8 cellular contexts compared by ENCODE assay signal in genomic region chr7:45136106-45137060, GRCh38. TPM values are rescaled to one million over a fixed set of nuclear protein-coding genes. Genes with fewer than 3 reads are reported as not detected.
DNase-seq lines count a peak whose midpoint lies in the region; ATAC-seq and TF ChIP-seq lines count a peak whose summit lies in the region.

No MANE protein-coding gene starts in this region.

- no peaks in the 10 kb centered on the region for H3K79me2 ChIP-seq in SU-DHL-6 (ENCODE audit: insufficient read depth, low read length)

- peak; percentile 86 for DNase-seq in AG20443 (ENCODE audit: low spot score)
- peak; percentile 71 for DNase-seq in NCI-H128 (lab: John Stamatoyannopoulos, UW; ENCODE audit: unreplicated experiment)
- DNase-seq in activated naive CD8-positive, alpha-beta T cell treated with anti-CD3 and anti-CD28 coated beads, Interleukin-2, amount 50 U/mL, for 16 hours (ENCODE audit: low read depth, low spot score) = peak; percentile 17
- peak in 3 of 5 donors; percentile 46 to 53 (median 51) for DNase-seq in heart left ventricle
- peak in 1 of 2 donors; percentile 44 for DNase-seq in psoas muscle
- DNase-seq in islet precursor cell = no peak

- no peaks in the 10 kb centered on the region for H3K9me2 ChIP-seq in SU-DHL-6 (replicated peaks; ENCODE audit: insufficient read depth, low read length)

- no peaks in the 10 kb centered on the region for H3F3A ChIP-seq in SU-DHL-6 (ENCODE audit: insufficient read depth)

- H3K9ac ChIP-seq in SU-DHL-6 (ENCODE audit: low read length) = no peak overlapping the region

- no peak overlapping the region for H3K4me3 ChIP-seq in SU-DHL-6 (ENCODE audit: insufficient read depth, low read length, poor library complexity, severe bottlenecking)
- no peak overlapping the region for H3K4me3 ChIP-seq in heart left ventricle
- H3K4me3 ChIP-seq in psoas muscle = no peak overlapping the region

- intact Hi-C loops in heart left ventricle (cut with DNase I) = loop anchor here (1.0 to 10.0 kb wide), 8 partner anchors 163 to 552 kb away; partner anchors contain the start of gene TMED4 (in 2 of the 10)
- intact Hi-C loops in psoas muscle (cut with DNase I) = loop anchor here (2.0 to 10.0 kb wide), 6 partner anchors 49 to 552 kb away; partner anchors contain the start of genes NACAD (in 1 of the 2), PURB (in 1 of the 2) and TMED4 (in 1 of the 2)

- H3K4me1 ChIP-seq in heart left ventricle (peaks cover 0 to 3% (median 0%) of the 10 kb centered on the region in 12 donors), psoas muscle (no peaks in the 10 kb centered on the region)

- WGBS in heart left ventricle, 4 donors = 40 to 48% (median 46%) methylated on average over 9 of the region's 9 CpGs
- 43 to 48% (median 44%) methylated on average over 9 of the region's 9 CpGs for WGBS in psoas muscle, 3 donors

- H3K27ac ChIP-seq in SU-DHL-6 (ENCODE audit: low read depth, low read length) (no peak overlapping the region), heart left ventricle (no peak overlapping the region), psoas muscle (no peak overlapping the region)

- H2AFZ ChIP-seq in SU-DHL-6 (ENCODE audit: low read depth, low read length, severe bottlenecking) = no peak overlapping the region

- H3K36me3 ChIP-seq in SU-DHL-6 (ENCODE audit: low read length) (no peaks in the 10 kb centered on the region), heart left ventricle (no peaks in the 10 kb centered on the region), psoas muscle (ENCODE audit: insufficient read depth in 1 of 2, low read depth in 1 of 2) (no peaks in the 10 kb centered on the region)

- ATAC-seq in GM19467 (IDR thresholded peaks at IDR 0.05; ENCODE audit: unreplicated experiment) = peak; percentile 75
- peak; percentile 45 to 86 (median 76) for ATAC-seq in heart left ventricle
- peak; percentile 80 to 95 (median 86) for ATAC-seq in psoas muscle

- no peaks in the 10 kb centered on the region for H3K9me3 ChIP-seq in SU-DHL-6 (ENCODE audit: insufficient read depth, low read length)
- no peaks in the 10 kb centered on the region for H3K9me3 ChIP-seq in heart left ventricle
- H3K9me3 ChIP-seq in psoas muscle = no peaks in the 10 kb centered on the region

- no peaks in the 10 kb centered on the region for H3K27me3 ChIP-seq in SU-DHL-6 (ENCODE audit: low read length)
- H3K27me3 ChIP-seq in heart left ventricle = no peaks in the 10 kb centered on the region
- no peaks in the 10 kb centered on the region for H3K27me3 ChIP-seq in psoas muscle (ENCODE audit: insufficient read depth in 3 of 3, low read length in 2 of 3)

- TF ChIP-seq CTCF in SU-DHL-6 (IDR thresholded peaks at IDR 0.05; ENCODE audit: insufficient read depth, low read length, poor library complexity, severe bottlenecking) = peak; percentile 93
- peak; percentile 74 to 93 (median 86) for TF ChIP-seq CTCF in heart left ventricle (IDR thresholded peaks at IDR 0.05)
- TF ChIP-seq CTCF in psoas muscle (IDR thresholded peaks at IDR 0.05) = peak; percentile 86

- no peak overlapping the region for H3K4me2 ChIP-seq in SU-DHL-6 (ENCODE audit: low read depth, low read length, poor library complexity, severe bottlenecking)

- no peak for TF ChIP-seq POLR2A in heart left ventricle (IDR thresholded peaks at IDR 0.05)

- H4K20me1 ChIP-seq in SU-DHL-6 (ENCODE audit: low read depth, low read length) = no peaks in the 10 kb centered on the region

RNA-seq across cellular contexts. Expression of gene RAMP3, which starts 21.2 kb away (rescaled TPM):
- total RNA-seq in heart left ventricle (100 to 1,000 TPM in 1 of 9 donors, 10 to 100 TPM in 8; 19.2 to 107 (median 38.8) TPM), psoas muscle (10 to 100 TPM in 3 of 4 donors, 1 to 10 TPM in 1; 9.9 to 17.6 (median 14.5) TPM)
- polyA plus RNA-seq in heart left ventricle (10 to 100 TPM; 43.2 to 47.5 TPM), psoas muscle (10 to 100 TPM; 14.0 to 18.0 (median 16.3) TPM)

RNA-seq across cellular contexts. Expression of gene TBRG4, which starts 24.9 kb away (rescaled TPM):
- 10 to 100 TPM; 58.0 to 96.1 (median 61.5) TPM for total RNA-seq in heart left ventricle
- 100 to 1,000 TPM in 1 of 2 donors, 10 to 100 TPM in 1; 59.5 to 125 TPM for polyA plus RNA-seq in heart left ventricle
- 100 to 1,000 TPM in 1 of 4 donors, 10 to 100 TPM in 3; 70.9 to 127 (median 84.1) TPM for total RNA-seq in psoas muscle
- polyA plus RNA-seq in psoas muscle = 100 to 1,000 TPM in 2 of 3 donors, 10 to 100 TPM in 1; 90.4 to 195 (median 130) TPM

RNA-seq across cellular contexts. Expression of gene NACAD, which starts 47.6 kb away (rescaled TPM):
- 10 to 100 TPM in 1 of 9 donors, 1 to 10 TPM in 8; 1.9 to 16.3 (median 5.3) TPM for total RNA-seq in heart left ventricle
- polyA plus RNA-seq in heart left ventricle = 1 to 10 TPM; 2.8 to 5.8 TPM
- 1 to 10 TPM; 1.1 to 1.4 (median 1.2) TPM for total RNA-seq in psoas muscle
- under 1 TPM; 0.23 to 0.51 (median 0.33) TPM for polyA plus RNA-seq in psoas muscle
